In the genomic region with DNA sequence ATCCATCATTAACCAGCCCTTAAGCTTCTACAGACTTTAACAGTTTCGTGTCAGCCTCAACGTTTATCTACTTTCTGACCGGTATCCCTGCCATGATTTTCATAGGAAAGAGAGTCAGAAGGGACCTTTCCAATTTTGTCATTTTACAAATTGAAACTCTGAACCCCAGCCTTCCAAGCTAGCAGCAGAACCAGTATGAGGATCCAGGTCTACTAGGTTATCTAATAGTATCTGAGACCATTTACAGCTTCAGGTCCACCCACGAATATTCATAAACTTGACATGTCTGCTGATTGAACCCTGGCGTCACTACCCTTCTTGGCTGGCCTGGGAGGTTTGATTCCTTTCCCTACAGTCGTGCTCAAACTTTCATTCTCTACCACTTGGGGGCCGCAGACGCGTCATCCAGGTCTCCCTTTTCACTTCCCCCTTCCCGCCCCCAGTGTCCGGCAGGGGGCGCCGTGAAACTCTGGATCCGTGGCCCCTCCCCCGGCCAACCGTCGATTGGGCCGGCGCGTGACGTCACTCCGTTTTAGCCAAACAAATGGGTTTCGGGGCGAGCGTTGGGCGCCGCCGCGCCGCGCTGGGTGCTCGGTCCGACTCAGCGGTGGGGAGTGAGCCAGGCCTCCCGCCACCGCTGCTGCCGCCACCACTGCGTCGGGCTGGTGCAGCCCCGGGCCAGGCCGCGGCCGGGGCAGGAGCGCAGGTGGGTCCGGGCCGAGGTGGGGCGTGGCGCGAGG, we compare ENCODE assay signal across 7 cellular contexts.
DNase-seq lines count a peak whose midpoint lies in the region; ATAC-seq and TF ChIP-seq lines count a peak whose summit lies in the region.

A gene with protein sequence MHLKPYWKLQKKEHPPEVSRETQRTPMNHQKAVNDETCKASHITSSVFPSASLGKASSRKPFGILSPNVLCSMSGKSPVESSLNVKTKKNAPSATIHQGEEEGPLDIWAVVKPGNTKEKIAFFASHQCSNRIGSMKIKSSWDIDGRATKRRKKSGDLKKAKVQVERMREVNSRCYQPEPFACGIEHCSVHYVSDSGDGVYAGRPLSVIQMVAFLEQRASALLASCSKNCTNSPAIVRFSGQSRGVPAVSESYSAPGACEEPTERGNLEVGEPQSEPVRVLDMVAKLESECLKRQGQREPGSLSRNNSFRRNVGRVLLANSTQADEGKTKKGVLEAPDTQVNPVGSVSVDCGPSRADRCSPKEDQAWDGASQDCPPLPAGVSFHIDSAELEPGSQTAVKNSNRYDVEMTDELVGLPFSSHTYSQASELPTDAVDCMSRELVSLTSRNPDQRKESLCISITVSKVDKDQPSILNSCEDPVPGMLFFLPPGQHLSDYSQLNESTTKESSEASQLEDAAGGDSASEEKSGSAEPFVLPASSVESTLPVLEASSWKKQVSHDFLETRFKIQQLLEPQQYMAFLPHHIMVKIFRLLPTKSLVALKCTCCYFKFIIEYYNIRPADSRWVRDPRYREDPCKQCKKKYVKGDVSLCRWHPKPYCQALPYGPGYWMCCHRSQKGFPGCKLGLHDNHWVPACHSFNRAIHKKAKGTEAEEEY (plus strand): TSS at position 590 of the 740 bp plus-strand sequence. CDS start 78,970 bp downstream, outside the sequence.

- ATAC-seq in GM18505 (IDR thresholded peaks at IDR 0.05; ENCODE audit: unreplicated experiment) (peak; percentile 76), HG02981 (IDR thresholded peaks at IDR 0.05; ENCODE audit: unreplicated experiment) (peak; percentile 79)

- H3K4me3 ChIP-seq in astrocyte of the spinal cord (ENCODE audit: low read depth, low read length) (peak within 1 kb of the TSS; percentile 97), retinal pigment epithelial cell (ENCODE audit: low read length) (peak within 1 kb of the TSS; percentile 90)

- DNase-seq in NCI-H2029 treated with DMSO at 0.1 percent for 48 hours (lab: John Stamatoyannopoulos, UW) (peak; percentile 95), T1000 (lab: John Stamatoyannopoulos, UW) (peak; percentile 97), astrocyte of the spinal cord (ENCODE audit: low read depth, low spot score) (peak; percentile 98), hippocampal formation (lab: John Stamatoyannopoulos, UW) (peak; percentile 97), retinal pigment epithelial cell (ENCODE audit: low read depth) (peak; percentile 81)

- in situ Hi-C loops in astrocyte of the spinal cord (cut with HindIII; ENCODE audit: low sequenced_read_pairs), result no loop called here

- TF ChIP-seq POLR2A in GM18505 (IDR thresholded peaks at IDR 0.05; ENCODE audit: borderline replicate concordance, extremely low read depth, insufficient read depth, insufficient read length), result peak; percentile 85

- peak; percentile 99 for TF ChIP-seq CTCF in astrocyte of the spinal cord (IDR thresholded peaks at IDR 0.05; ENCODE audit: low read depth, low read length)
- peak; percentile 97 for TF ChIP-seq CTCF in retinal pigment epithelial cell (conservative IDR thresholded peaks at IDR 0.05; ENCODE audit: low read depth, low read length)

Comparison
In these comparisons a context has a peak if more than half of its experiments do, and no peak if none do; other contexts are left out.
1. Peak in every context shown above with its lines: DNase-seq, ATAC-seq and H3K4me3 ChIP-seq.